In the genomic region with DNA sequence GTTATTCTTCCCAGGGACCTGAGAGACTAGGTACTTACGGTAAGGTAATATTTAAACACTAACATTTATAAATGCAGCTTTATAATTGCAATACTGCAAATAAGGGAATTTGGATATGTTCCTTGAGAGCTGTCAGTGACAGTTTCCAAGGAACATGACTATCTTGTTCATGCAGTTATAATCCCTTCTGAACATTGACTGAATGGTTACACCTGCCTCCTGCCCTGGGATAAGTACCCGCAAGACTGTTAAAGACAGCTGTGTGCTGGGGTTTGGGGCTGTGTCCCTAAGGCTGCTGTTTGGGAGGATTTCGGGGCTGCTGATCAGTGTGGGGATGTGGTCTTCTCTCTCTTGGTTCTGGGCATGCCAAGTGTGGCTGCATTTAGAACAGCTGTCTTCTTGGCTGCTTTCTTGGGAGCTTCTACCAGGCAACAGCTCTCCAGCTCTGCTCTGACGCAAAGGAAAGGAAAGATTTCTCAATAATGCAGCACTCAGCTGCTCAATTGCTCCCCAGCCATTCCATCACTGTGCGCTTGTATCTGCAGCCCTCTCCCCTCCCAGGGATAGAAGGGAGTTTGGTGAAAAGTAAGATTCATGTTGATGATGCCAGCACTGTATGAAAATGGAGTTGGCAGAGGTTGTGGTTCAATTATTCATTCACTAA, we compare ENCODE assay signal across 15 cellular contexts.
A peak's percentile ranks its signal among the peaks of the same experiment; 100 is the strongest.
DNase-seq lines count a peak whose midpoint lies in the region; ATAC-seq, FAIRE-seq and TF ChIP-seq lines count a peak whose summit lies in the region.
"Had no signal": no experiment of that assay in that cellular context is flagged by ENCODE, and none has a peak within 500 bp of the region (broad histone marks: within the 10 kb centered on the region; RNA-seq: fewer than 3 reads in every experiment).

No MANE protein-coding gene starts in this region.

- intact Hi-C loops in right cardiac atrium (cut with DNase I) (loop anchor here in 1 of 4 donors (10.0 kb wide), 1 partner anchor 240 kb away; no protein-coding TSS in a partner anchor), thyroid gland (cut with DNase I) (loop anchor here (10.0 kb wide), 2 partner anchors 50 to 380 kb away; no protein-coding TSS in a partner anchor)

- in situ Hi-C loops in GM23248 (cut with MboI) = no loop called here

- TF ChIP-seq CTCF in cardiac fibroblast (IDR thresholded peaks at IDR 0.05; ENCODE audit: low read depth, low read length) = no peak
- TF ChIP-seq CTCF in thyroid gland (IDR thresholded peaks at IDR 0.05) = no peak
- no peak for TF ChIP-seq CTCF in coronary artery (IDR thresholded peaks at IDR 0.05)

- H3K9me3 ChIP-seq in GM23248 (ENCODE audit: low read depth) (no peaks in the 10 kb centered on the region), right cardiac atrium (ENCODE audit: control insufficient read depth, low read length) (no peaks in the 10 kb centered on the region), thyroid gland (no peaks in the 10 kb centered on the region)
- H3K9me3 ChIP-seq: stomach had no signal

- H3F3A ChIP-seq in GM23248 (ENCODE audit: insufficient read depth) = peaks cover under 1% of the 10 kb centered on the region; the same call in 1 of the 2 replicates

- H3K4me1 ChIP-seq in GM23248 (ENCODE audit: insufficient read depth) (peaks cover 11% of the 10 kb centered on the region), right cardiac atrium (ENCODE audit: control insufficient read depth, insufficient read depth, low read length) (no peaks in the 10 kb centered on the region), thyroid gland (peaks cover 0 to 9% of the 10 kb centered on the region in 2 donors)
- H3K4me1 ChIP-seq: stomach had no signal

- ATAC-seq in right cardiac atrium (peak; percentile 89 to 96), HG03139 (IDR thresholded peaks at IDR 0.05; ENCODE audit: unreplicated experiment) (no peak)
- ATAC-seq: HepG2 had no signal

- no peak overlapping the region for H2AFZ ChIP-seq in GM23248

- no peak overlapping the region for H3K4me2 ChIP-seq in GM23248 (ENCODE audit: unreplicated experiment)

- H3K36me3 ChIP-seq in GM23248 (ENCODE audit: low read depth) (no peaks in the 10 kb centered on the region), thyroid gland (no peaks in the 10 kb centered on the region)
- H3K36me3 ChIP-seq: stomach had no signal

- WGBS in GM23248 (ENCODE audit: low coverage in 1 of 2, low lambda C conversion rate in 2 of 2, missing lambda C conversion rate in 2 of 2), 2 experiments = 66 to 69% methylated on average over 5 of the region's 5 CpGs
- WGBS in right cardiac atrium = 64% methylated on average over 5 of the region's 5 CpGs
- 50 to 69% methylated on average over 5 of the region's 5 CpGs for WGBS in thyroid gland, 2 donors

- H3K27me3 ChIP-seq in GM23248 (replicated peaks; ENCODE audit: insufficient read depth) = no peaks in the 10 kb centered on the region
- H3K27me3 ChIP-seq in right cardiac atrium (ENCODE audit: control insufficient read depth, insufficient read depth) = no peaks in the 10 kb centered on the region
- no peaks in the 10 kb centered on the region for H3K27me3 ChIP-seq in thyroid gland
- H3K27me3 ChIP-seq: stomach had no signal

- DNase-seq in GM23248 = peak; percentile 72
- peak; percentile 51 to 93 for DNase-seq in cardiac fibroblast (ENCODE audit: low read depth in 2 of 2)
- peak; percentile 53 to 67 (median 64) for DNase-seq in right cardiac atrium
- DNase-seq in thyroid gland = peak; percentile 14 to 39
- DNase-seq in coronary artery (ENCODE audit: low spot score) = no peak
- DNase-seq in HTR-8/SVneo (ENCODE audit: insufficient read length, low spot score) = no peak
- DNase-seq: activated CD4-positive, alpha-beta memory T cell treated with anti-CD3 and anti-CD28 coated beads for 36 hours; NCI-H1930; NCI-H526; OCI-M1; stomach had no signal

- no peaks in the 10 kb centered on the region for H4K20me1 ChIP-seq in GM23248 (ENCODE audit: insufficient read depth)

- no peak for FAIRE-seq in HTR-8/SVneo (lab: Jason Lieb, UNC)
- FAIRE-seq: endothelial cell of umbilical vein, H1, HepG2 had no signal

- H3K27ac ChIP-seq in GM23248 (no peak overlapping the region), right cardiac atrium (ENCODE audit: low read length) (no peak overlapping the region), thyroid gland (peak overlapping the region in 1 of 3 donors; percentile 27), coronary artery (no peak overlapping the region)
- H3K27ac ChIP-seq: stomach had no signal

- no peak overlapping the region for H3K9ac ChIP-seq in GM23248

- no peak for TF ChIP-seq POLR2A in thyroid gland (IDR thresholded peaks at IDR 0.05)

- H3K4me3 ChIP-seq in GM23248 = no peak overlapping the region
- H3K4me3 ChIP-seq in cardiac fibroblast (replicated peaks in 1 of 2; ENCODE audit: low read depth in 2 of 2, low read length in 2 of 2) = no peak overlapping the region
- no peak overlapping the region for H3K4me3 ChIP-seq in right cardiac atrium (ENCODE audit: low read length)
- H3K4me3 ChIP-seq in thyroid gland (replicated peaks in 1 of 3) = no peak overlapping the region
- H3K4me3 ChIP-seq in coronary artery = no peak overlapping the region
- H3K4me3 ChIP-seq: stomach had no signal

- H3K9me2 ChIP-seq in GM23248 (ENCODE audit: insufficient read depth) = no peaks in the 10 kb centered on the region

- H3K79me2 ChIP-seq in GM23248 (ENCODE audit: insufficient read depth) = no peaks in the 10 kb centered on the region

Comparison
In these comparisons a context has a peak if more than half of its experiments do, and no peak if none do; other contexts are left out.
1. DNase-seq: peak in GM23248 (single experiment), cardiac fibroblast (2 of 2), right cardiac atrium (3 of 3) and thyroid gland (2 of 2); none in coronary artery (single experiment) and HTR-8/SVneo (single experiment).